In genomic region chr15:91196768-91197167, GRCh38 we compare ENCODE assay signal across 19 cellular contexts.
"Had no signal": no experiment of that assay in that cellular context is flagged by ENCODE, and none has a peak within 500 bp of the region (broad histone marks: within the 10 kb centered on the region; RNA-seq: fewer than 3 reads in every experiment).

No MANE protein-coding gene starts in this region.

- H3K9me3 Mint-ChIP-seq: activated naive CD8-positive, alpha-beta T cell treated with anti-CD3 and anti-CD28 coated beads, Interleukin-2, amount 10 ng/mL, durations not matched to agents 7 days and 5 days; dendritic cell treated with granulocyte-macrophage colony-stimulating factor and Interleukin-4, amounts not matched to agents 40 ng/mL and 50 ng/mL, for 4 days; natural killer cell treated with Interleukin-12 subunit alpha and Interleukin-12 subunit beta and Interleukin-15 and Interleukin-18, amount 100 ng/mL, for 72 hours had no signal

- H3K4me1 ChIP-seq: gastrocnemius medialis, right atrium auricular region, tibial nerve, vagina had no signal

- H3K4me3 ChIP-seq: gastrocnemius medialis, heart right ventricle, right atrium auricular region, tibial nerve, vagina had no signal

- H3K36me3 Mint-ChIP-seq: activated naive CD8-positive, alpha-beta T cell treated with anti-CD3 and anti-CD28 coated beads, Interleukin-2, amount 10 ng/mL, durations not matched to agents 7 days and 5 days; natural killer cell treated with Interleukin-12 subunit alpha and Interleukin-12 subunit beta and Interleukin-15 and Interleukin-18, amount 100 ng/mL, for 72 hours; stimulated activated naive B cell treated with anti-CD40 and anti-IgM and Interleukin-4, amounts not matched to agents 10 μg/mL and 1 μg/mL and 100 μg/mL, for 72 hours had no signal

- H3K27ac Mint-ChIP-seq: activated naive CD8-positive, alpha-beta T cell treated with anti-CD3 and anti-CD28 coated beads, Interleukin-2, amount 10 ng/mL, durations not matched to agents 7 days and 5 days; dendritic cell treated with granulocyte-macrophage colony-stimulating factor and Interleukin-4, amounts not matched to agents 40 ng/mL and 50 ng/mL, for 4 days; natural killer cell treated with Interleukin-12 subunit alpha and Interleukin-12 subunit beta and Interleukin-15 and Interleukin-18, amount 100 ng/mL, for 72 hours; progenitor cell of endocrine pancreas; stimulated activated naive B cell treated with anti-CD40 and anti-IgM and Interleukin-4, amounts not matched to agents 10 μg/mL and 1 μg/mL and 100 μg/mL, for 72 hours had no signal

- H3K27me3 ChIP-seq: brain microvascular endothelial cell, gastrocnemius medialis, right atrium auricular region, tibial nerve, vagina had no signal

- H3K4me1 Mint-ChIP-seq: activated naive CD8-positive, alpha-beta T cell treated with anti-CD3 and anti-CD28 coated beads, Interleukin-2, amount 10 ng/mL, durations not matched to agents 7 days and 5 days; stimulated activated naive B cell treated with anti-CD40 and anti-IgM and Interleukin-4, amounts not matched to agents 10 μg/mL and 1 μg/mL and 100 μg/mL, for 72 hours had no signal

- DNase-seq: activated naive CD4-positive, alpha-beta T cell; activated naive CD8-positive, alpha-beta T cell treated with anti-CD3 and anti-CD28 coated beads, Interleukin-2, amount 10 ng/mL, durations not matched to agents 7 days and 5 days; activated T-cell treated with anti-CD3 and anti-CD28 coated beads for 4 hours; anterior cingulate cortex; brain microvascular endothelial cell; cerebellar nuclear complex; gastrocnemius medialis; heart right ventricle; occipital lobe; stimulated activated CD4-positive, alpha-beta T cell treated with anti-CD3 and anti-CD28 coated beads, Interleukin-4, amount 100 ng/mL, for 1 hour; stimulated activated naive B cell treated with anti-CD40 and anti-IgM and Interleukin-4, amounts not matched to agents 10 μg/mL and 1 μg/mL and 100 μg/mL, for 72 hours had no signal

- H3K9me3 ChIP-seq: gastrocnemius medialis, heart right ventricle, right atrium auricular region, tibial nerve, vagina had no signal

- H3K4me3 Mint-ChIP-seq: activated naive CD8-positive, alpha-beta T cell treated with anti-CD3 and anti-CD28 coated beads, Interleukin-2, amount 10 ng/mL, durations not matched to agents 7 days and 5 days; dendritic cell treated with granulocyte-macrophage colony-stimulating factor and Interleukin-4, amounts not matched to agents 40 ng/mL and 50 ng/mL, for 4 days; natural killer cell treated with Interleukin-12 subunit alpha and Interleukin-12 subunit beta and Interleukin-15 and Interleukin-18, amount 100 ng/mL, for 72 hours; stimulated activated naive B cell treated with anti-CD40 and anti-IgM and Interleukin-4, amounts not matched to agents 10 μg/mL and 1 μg/mL and 100 μg/mL, for 72 hours had no signal

- ATAC-seq: activated CD4-positive, CD25-positive, alpha-beta regulatory T cell treated with anti-CD3 and anti-CD28 coated beads, Interleukin-2, amount 50 U/mL, for 24 hours; gastrocnemius medialis; heart right ventricle; natural killer cell treated with Interleukin-12 subunit alpha and Interleukin-12 subunit beta and Interleukin-15 and Interleukin-18, amount 100 ng/mL, for 72 hours; stimulated activated naive B cell treated with anti-CD40 and anti-IgM and Interleukin-4, amounts not matched to agents 10 μg/mL and 1 μg/mL and 100 μg/mL, for 72 hours had no signal

- H3K27ac ChIP-seq: brain microvascular endothelial cell, epithelial cell of prostate, gastrocnemius medialis, heart right ventricle, right atrium auricular region, tibial nerve, vagina had no signal

- H3K36me3 ChIP-seq: brain microvascular endothelial cell, gastrocnemius medialis, heart right ventricle, right atrium auricular region, tibial nerve, vagina had no signal
